17 cellular contexts compared by ENCODE assay signal in the genomic region with DNA sequence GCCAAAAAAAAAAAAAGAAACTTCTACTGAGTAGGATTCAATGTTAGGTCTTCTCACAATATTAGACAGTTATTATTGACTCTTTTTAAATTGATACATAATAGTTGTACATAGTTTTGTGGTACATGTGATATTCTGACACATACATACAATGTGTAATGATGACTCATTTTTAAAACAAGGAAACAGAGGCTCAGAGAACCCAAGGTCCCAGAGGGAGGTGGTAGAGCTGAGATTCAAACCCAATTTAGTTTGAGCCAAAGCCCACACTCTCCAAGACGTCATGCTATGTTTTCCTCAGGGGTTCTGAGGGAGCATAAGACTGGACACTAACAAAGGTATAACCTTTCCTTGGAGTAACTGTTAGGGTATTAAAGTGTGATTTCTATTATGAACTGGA. TPM values are rescaled to one million over a fixed set of nuclear protein-coding genes. Genes with fewer than 3 reads are reported as not detected.
DNase-seq lines count a peak whose midpoint lies in the region; ATAC-seq and TF ChIP-seq lines count a peak whose summit lies in the region.
"Had no signal": no experiment of that assay in that cellular context is flagged by ENCODE, and none has a peak within 500 bp of the region (broad histone marks: within the 10 kb centered on the region; RNA-seq: fewer than 3 reads in every experiment).

No MANE protein-coding gene starts in this region.

- in situ Hi-C loops in SK-MEL-5 (cut with HindIII; ENCODE audit: low pct_unique_long_range_greater_than_20kb, low sequenced_read_pairs): loop anchor here (25.0 kb wide), 1 partner anchor 482 kb away; no protein-coding TSS in a partner anchor

- peaks cover 42% of the 10 kb centered on the region for H3K4me1 Mint-ChIP-seq in activated T-cell treated with anti-CD3 and anti-CD28 coated beads, Interleukin-2, amount 50 U/mL, for 72 hours (ENCODE audit: low read depth)
- peaks cover 14% of the 10 kb centered on the region for H3K4me1 Mint-ChIP-seq in type B pancreatic cell (ENCODE audit: unreplicated experiment)

- TF ChIP-seq CTCF in fibroblast of lung (conservative IDR thresholded peaks at IDR 0.05 in 1 of 2, IDR thresholded peaks at IDR 0.05 in 1 of 2; ENCODE audit: low read depth in 1 of 2, low read length in 2 of 2) (no peak), type B pancreatic cell (conservative IDR thresholded peaks at IDR 0.05) (no peak), uterus (IDR thresholded peaks at IDR 0.05) (no peak)

- H3K36me3 ChIP-seq in fibroblast of lung (ENCODE audit: control insufficient read depth, insufficient read depth, low read length) (no peaks in the 10 kb centered on the region), uterus (no peaks in the 10 kb centered on the region)
- H3K36me3 ChIP-seq: upper lobe of right lung had no signal

- H3K4me1 ChIP-seq in fibroblast of lung (ENCODE audit: control insufficient read depth, extremely low read depth, insufficient read depth, low read length) (peaks cover 15% of the 10 kb centered on the region), uterus (no peaks in the 10 kb centered on the region)
- H3K4me1 ChIP-seq: upper lobe of right lung had no signal

- H3K27ac ChIP-seq in fibroblast of lung (ENCODE audit: insufficient read depth, low read length) (no peak overlapping the region), uterus (no peak overlapping the region)
- H3K27ac ChIP-seq: upper lobe of right lung had no signal

- H3K9me3 ChIP-seq in fibroblast of lung (ENCODE audit: control insufficient read depth, insufficient read depth, low read depth, low read length) (no peaks in the 10 kb centered on the region), uterus (no peaks in the 10 kb centered on the region)
- H3K9me3 ChIP-seq: esophagus squamous epithelium, upper lobe of right lung had no signal

- H3K27me3 Mint-ChIP-seq in activated T-cell treated with anti-CD3 and anti-CD28 coated beads, Interleukin-2, amount 50 U/mL, for 72 hours (ENCODE audit: low read depth): no peaks in the 10 kb centered on the region
- H3K27me3 Mint-ChIP-seq in type B pancreatic cell: no peaks in the 10 kb centered on the region
- H3K27me3 Mint-ChIP-seq: naive thymus-derived CD4-positive, alpha-beta T cell had no signal

- no peak overlapping the region for H2AFZ ChIP-seq in fibroblast of lung (ENCODE audit: low read length)

- DNase-seq in activated T-cell treated with anti-CD3 and anti-CD28 coated beads, Interleukin-2, amount 50 U/mL, for 72 hours: no peak
- DNase-seq in activated T-cell treated with anti-CD3 and anti-CD28 coated beads for 4 hours: no peak
- peak; percentile 16 for DNase-seq in SK-MEL-5 (ENCODE audit: low read depth, low spot score)
- peak; percentile 45 to 64 for DNase-seq in fibroblast of lung (ENCODE audit: low read depth in 2 of 2)
- no peak for DNase-seq in type B pancreatic cell (ENCODE audit: extremely low spot score, unreplicated experiment)
- no peak for DNase-seq in uterus
- DNase-seq in NCI-H1048 (lab: John Stamatoyannopoulos, UW): no peak
- DNase-seq in NCI-H146 (lab: John Stamatoyannopoulos, UW): no peak
- DNase-seq: caudate nucleus; DMS153; esophagus squamous epithelium; immature natural killer cell; naive thymus-derived CD4-positive, alpha-beta T cell; NCI-H187 treated with DMSO at 0.1 percent for 48 hours; NCI-H774; upper lobe of right lung had no signal

- intact Hi-C loops in uterus (cut with DNase I; ENCODE audit: low total_unique reads): loop anchor here (5.0 kb wide), 1 partner anchor 482 kb away; no protein-coding TSS in a partner anchor

- H3K79me2 ChIP-seq in fibroblast of lung (ENCODE audit: control insufficient read depth, insufficient read depth, low read length): no peaks in the 10 kb centered on the region

- H3K9me3 Mint-ChIP-seq in activated T-cell treated with anti-CD3 and anti-CD28 coated beads, Interleukin-2, amount 50 U/mL, for 72 hours: no peaks in the 10 kb centered on the region
- H3K9me3 Mint-ChIP-seq in type B pancreatic cell: no peaks in the 10 kb centered on the region
- H3K9me3 Mint-ChIP-seq: activated T-helper 2 cell treated with anti-CD3 and anti-CD28 coated beads, Interferon-gamma antibody, Interleukin-2, Interleukin-4, amounts not matched to agents 10 μg/mL and 5 μg/mL and 100 μg/mL, durations not matched to agents 14 hours and 24 hours and 36 hours; immature natural killer cell had no signal

- no peak overlapping the region for H3K4me3 Mint-ChIP-seq in activated T-cell treated with anti-CD3 and anti-CD28 coated beads, Interleukin-2, amount 50 U/mL, for 72 hours
- H3K4me3 Mint-ChIP-seq in type B pancreatic cell: no peak overlapping the region
- H3K4me3 Mint-ChIP-seq: immature natural killer cell; naive thymus-derived CD4-positive, alpha-beta T cell had no signal

- no peaks in the 10 kb centered on the region for H3K36me3 Mint-ChIP-seq in activated T-cell treated with anti-CD3 and anti-CD28 coated beads, Interleukin-2, amount 50 U/mL, for 72 hours (ENCODE audit: insufficient read depth in 2 of 2)
- H3K36me3 Mint-ChIP-seq in type B pancreatic cell: no peaks in the 10 kb centered on the region
- H3K36me3 Mint-ChIP-seq: immature natural killer cell; naive thymus-derived CD4-positive, alpha-beta T cell had no signal

- H4K20me1 ChIP-seq in fibroblast of lung (ENCODE audit: control insufficient read depth, extremely low read depth, insufficient read depth, low read length): no peaks in the 10 kb centered on the region

- H3K27me3 ChIP-seq in fibroblast of lung (ENCODE audit: control insufficient read depth, insufficient read depth, low read length) (no peaks in the 10 kb centered on the region), uterus (no peaks in the 10 kb centered on the region)
- H3K27me3 ChIP-seq: esophagus squamous epithelium, upper lobe of right lung had no signal

- no peak overlapping the region for H3K4me3 ChIP-seq in fibroblast of lung (replicated peaks in 1 of 4; ENCODE audit: control extremely low read depth in 1 of 4, insufficient read depth in 1 of 4, low read depth in 3 of 4, low read length in 4 of 4)
- H3K4me3 ChIP-seq in uterus: no peak overlapping the region
- H3K4me3 ChIP-seq: esophagus squamous epithelium, upper lobe of right lung had no signal

- no peak overlapping the region for H3K4me2 ChIP-seq in fibroblast of lung (ENCODE audit: extremely low read depth, insufficient read depth, low read length)

- ATAC-seq in activated T-cell treated with anti-CD3 and anti-CD28 coated beads, Interleukin-2, amount 50 U/mL, for 72 hours (replicated peaks in 1 of 2): peak; percentile 22 to 38
- ATAC-seq: naive thymus-derived CD4-positive, alpha-beta T cell; upper lobe of right lung had no signal

- no peak for TF ChIP-seq POLR2A in uterus (IDR thresholded peaks at IDR 0.05)

- no peak overlapping the region for H3K27ac Mint-ChIP-seq in activated T-cell treated with anti-CD3 and anti-CD28 coated beads, Interleukin-2, amount 50 U/mL, for 72 hours
- peak overlapping the region; percentile 29 for H3K27ac Mint-ChIP-seq in type B pancreatic cell
- H3K27ac Mint-ChIP-seq: activated T-helper 2 cell treated with anti-CD3 and anti-CD28 coated beads, Interferon-gamma antibody, Interleukin-2, Interleukin-4, amounts not matched to agents 10 μg/mL and 5 μg/mL and 100 μg/mL, durations not matched to agents 14 hours and 24 hours and 36 hours; immature natural killer cell had no signal

- H3K9ac ChIP-seq in fibroblast of lung (ENCODE audit: insufficient read depth, low read length): no peak overlapping the region

RNA-seq across cellular contexts. Expression of a gene that starts 40.6 kb away (rescaled TPM):
- total RNA-seq in activated T-cell treated with anti-CD3 and anti-CD28 coated beads, Interleukin-2, amount 50 U/mL, for 72 hours: 1 to 10 TPM in 1 of 2 donors, under 1 TPM in 1; 0.69 to 1.6 TPM
- 0.03 and 0.11 TPM in 2 replicates for total RNA-seq in SK-MEL-5 (2014; rRNA removed; shearing (Covaris generic))
- polyA plus RNA-seq in SK-MEL-5 (2015; cell fraction: cytosol; rRNA removed): 0.03 and 0.12 TPM in 2 replicates
- 0.07 and 0.34 TPM in 2 replicates for polyA plus RNA-seq in SK-MEL-5 (2015; cell fraction: nucleus; rRNA removed)
- total RNA-seq in fibroblast of lung (under 0.01 TPM in 2 replicates), type B pancreatic cell (ENCODE audit: low replicate concordance) (17.5 and 21.4 TPM in 2 replicates), uterus (10 to 100 TPM; 28.9 to 36.9 (median 32.5) TPM)
- polyA plus RNA-seq in fibroblast of lung: 0.05 and 0.07 TPM in 2 replicates
- polyA plus RNA-seq in fibroblast of lung (2012): 0.01 and 0.07 TPM in 2 replicates
- not detected in 2 replicates for polyA minus RNA-seq in fibroblast of lung (ENCODE audit: low replicate concordance)

Comparison
In these comparisons a context has a peak if more than half of its experiments do, and no peak if none do; other contexts are left out.
1. DNase-seq: peak in SK-MEL-5 (single experiment) and fibroblast of lung (2 of 2); none in activated T-cell treated with anti-CD3 and anti-CD28 coated beads, Interleukin-2, amount 50 U/mL, for 72 hours (0 of 2), activated T-cell treated with anti-CD3 and anti-CD28 coated beads for 4 hours (single experiment), type B pancreatic cell (single experiment), uterus (0 of 2), NCI-H1048 (single experiment) and NCI-H146 (single experiment).